In genomic region chr17:1360315-1360714, GRCh38 we compare ENCODE assay signal across 8 cellular contexts. TPM values are rescaled to one million over a fixed set of nuclear protein-coding genes. Genes with fewer than 3 reads are reported as not detected.
DNase-seq lines count a peak whose midpoint lies in the region; ATAC-seq and TF ChIP-seq lines count a peak whose summit lies in the region.
"Not testable (repeated sequence)": the region's sequence is repeated elsewhere in the genome, so short reads cannot be mapped to it uniquely, and the experiment has no call there.

No MANE protein-coding gene starts in this region.

- peaks cover 53% of the 10 kb centered on the region for H3K4me1 ChIP-seq in ACC112 (ENCODE audit: control insufficient read depth, insufficient read depth, low read length, unreplicated experiment)

- H3K9me3 Mint-ChIP-seq in activated T-cell treated with anti-CD3 and anti-CD28 coated beads, Interleukin-2, amount 50 U/mL, for 24 hours; memory B cell: not testable (repeated sequence)

- H3K4me1 Mint-ChIP-seq in activated T-cell treated with anti-CD3 and anti-CD28 coated beads, Interleukin-2, amount 50 U/mL, for 24 hours (ENCODE audit: low read depth), result peaks cover 47% of the 10 kb centered on the region
- peaks cover 32% of the 10 kb centered on the region for H3K4me1 Mint-ChIP-seq in memory B cell

- TF ChIP-seq CTCF in astrocyte of the spinal cord (IDR thresholded peaks at IDR 0.05; ENCODE audit: low read depth, low read length), result not testable (repeated sequence)

- H3K27ac Mint-ChIP-seq in activated T-cell treated with anti-CD3 and anti-CD28 coated beads, Interleukin-2, amount 50 U/mL, for 24 hours, result peak overlapping the region; percentile 93
- H3K27ac Mint-ChIP-seq in memory B cell, result peak overlapping the region; percentile 78

- H3K36me3 Mint-ChIP-seq in activated T-cell treated with anti-CD3 and anti-CD28 coated beads, Interleukin-2, amount 50 U/mL, for 24 hours (ENCODE audit: low read depth), result peaks cover 84% of the 10 kb centered on the region
- H3K36me3 Mint-ChIP-seq in memory B cell, result peaks cover 24% of the 10 kb centered on the region

- DNase-seq in H4 (ENCODE audit: low spot score), result peak; percentile 29
- not testable (repeated sequence) for DNase-seq in activated T-cell treated with anti-CD3 and anti-CD28 coated beads, Interleukin-2, amount 50 U/mL, for 24 hours; memory B cell (ENCODE audit: low spot score in 2 of 2)
- DNase-seq in astrocyte of the spinal cord (ENCODE audit: low read depth, low spot score), result peak; percentile 46
- peak; percentile 53 for DNase-seq in fibroblast of gingiva (ENCODE audit: low read depth)
- DNase-seq in stimulated activated CD4-positive, alpha-beta T cell treated with anti-CD3 and anti-CD28 coated beads, Interleukin-15, amount 100 ng/mL, for 24 hours, result peak; percentile 47

- H2AFZ ChIP-seq in ACC112 (ENCODE audit: low read length, unreplicated experiment), result not testable (repeated sequence)

- not testable (repeated sequence) for H3K27me3 Mint-ChIP-seq in activated T-cell treated with anti-CD3 and anti-CD28 coated beads, Interleukin-2, amount 50 U/mL, for 24 hours; memory B cell

- H3K27me3 ChIP-seq in ACC112 (ENCODE audit: insufficient read depth, low read length), result not testable (repeated sequence)

- 0 out of 2 replicates have a peak overlapping the region, but pooled peaks have one; percentile 7 for H3K4me3 ChIP-seq in ACC112 (ENCODE audit: low read depth, low read length)
- not testable (repeated sequence) for H3K4me3 ChIP-seq in astrocyte of the spinal cord (ENCODE audit: low read depth, low read length)

- ATAC-seq in SK-N-SH treated with all-trans-retinoic acid at 6 μM for 48 hours, result peak; percentile 71
- not testable (repeated sequence) for ATAC-seq in memory B cell (ENCODE audit: low read depth)

- peak overlapping the region; percentile 79 for H3K27ac ChIP-seq in ACC112 (ENCODE audit: low read depth, low read length)

- H3K4me3 Mint-ChIP-seq in activated T-cell treated with anti-CD3 and anti-CD28 coated beads, Interleukin-2, amount 50 U/mL, for 24 hours, result peak overlapping the region; percentile 12
- not testable (repeated sequence) for H3K4me3 Mint-ChIP-seq in memory B cell

- H3K79me2 ChIP-seq in ACC112 (ENCODE audit: control insufficient read depth, insufficient read depth, low read length, unreplicated experiment), result peaks cover 88% of the 10 kb centered on the region

- in situ Hi-C loops in astrocyte of the spinal cord (cut with HindIII; ENCODE audit: low sequenced_read_pairs), result not testable (repeated sequence)

- H3K36me3 ChIP-seq in ACC112 (ENCODE audit: insufficient read depth, low read length), result peaks cover 31% of the 10 kb centered on the region

RNA-seq across cellular contexts. Expression of gene YWHAE, which starts 39.7 kb away (rescaled TPM):
- 618 and 659 TPM in 2 replicates for total RNA-seq in H4 (2014; rRNA removed; shearing (Covaris generic))
